Comparison of ENCODE assay signal across 28 cellular contexts in genomic region chr18:1357724-1358123, GRCh38.
A peak's percentile ranks its signal among the peaks of the same experiment; 100 is the strongest.
DNase-seq lines count a peak whose midpoint lies in the region; ATAC-seq, FAIRE-seq and TF ChIP-seq lines count a peak whose summit lies in the region.
"Had no signal": no experiment of that assay in that cellular context is flagged by ENCODE, and none has a peak within 500 bp of the region (broad histone marks: within the 10 kb centered on the region; RNA-seq: fewer than 3 reads in every experiment).

No MANE protein-coding gene starts in this region.

- H2BK120ac ChIP-seq in neuronal stem cell (ENCODE audit: low read depth, low read length), result no peak overlapping the region

- H3K27me3 ChIP-seq in K562 (ENCODE audit: control insufficient read depth in 2 of 2, insufficient read depth in 2 of 2, low read length in 2 of 2) (no peaks in the 10 kb centered on the region), neuronal stem cell (ENCODE audit: control insufficient read depth in 3 of 3, insufficient read depth in 3 of 3, low read depth in 1 of 3, low read length in 3 of 3) (no peaks in the 10 kb centered on the region), pancreas (no peaks in the 10 kb centered on the region), gastroesophageal sphincter (no peaks in the 10 kb centered on the region)
- H3K27me3 ChIP-seq: BE2C, BLaER1 had no signal

- CTCF ChIA-PET in K562 (lab: Yijun Ruan, JAX; ENCODE audit: low intra/inter-chr PET ratio), result no interaction called here

- POLR2A ChIA-PET in K562 (lab: Yijun Ruan, JAX), result interaction anchor here (0.7 kb wide), 1 partner anchor 36 kb away, joined by 3 read pairs; no protein-coding TSS in a partner anchor

- H3K36me3 ChIP-seq in K562 (ENCODE audit: control insufficient read depth, insufficient read depth, low read length), result peaks cover 47% of the 10 kb centered on the region
- no peaks in the 10 kb centered on the region for H3K36me3 ChIP-seq in neuronal stem cell (replicated peaks in 1 of 2; ENCODE audit: control insufficient read depth in 2 of 2, insufficient read depth in 2 of 2, low read length in 2 of 2)
- no peaks in the 10 kb centered on the region for H3K36me3 ChIP-seq in pancreas
- H3K36me3 ChIP-seq in gastroesophageal sphincter, result no peaks in the 10 kb centered on the region
- H3K36me3 ChIP-seq: BE2C, BLaER1 had no signal

- H3K79me2 ChIP-seq in K562 (ENCODE audit: control insufficient read depth, insufficient read depth, low read length), result no peaks in the 10 kb centered on the region

- intact Hi-C loops in Right ventricle myocardium inferior (cut with DNase I) (no loop called here), cardiac septum (cut with DNase I) (no loop called here), K562 (cut with micrococcal nuclease) (no loop called here), pancreas (cut with DNase I) (no loop called here)

- H4K20me1 ChIP-seq in K562 (replicated peaks; ENCODE audit: control insufficient read depth, insufficient read depth, low read length), result no peaks in the 10 kb centered on the region
- H4K20me1 ChIP-seq: BLaER1 had no signal

- H3K4me3 Mint-ChIP-seq in stimulated activated memory B cell treated with anti-CD40 and anti-IgM and Interleukin-4, amounts not matched to agents 10 μg/mL and 1 μg/mL and 100 μg/mL, for 72 hours, result no peak overlapping the region
- H3K4me3 Mint-ChIP-seq: CD14-positive monocyte; CD4-positive, alpha-beta memory T cell; CD4-positive, CD25-positive, alpha-beta regulatory T cell; CD8-positive, alpha-beta memory T cell had no signal

- H3K79me1 ChIP-seq in neuronal stem cell (ENCODE audit: low read depth, low read length), result no peaks in the 10 kb centered on the region

- TF ChIP-seq POLR2A in K562 (conservative IDR thresholded peaks at IDR 0.05), result no peak
- TF ChIP-seq POLR2A in gastroesophageal sphincter (IDR thresholded peaks at IDR 0.05), result no peak

- H4K91ac ChIP-seq in neuronal stem cell (ENCODE audit: low read depth, low read length, poor library complexity), result no peak overlapping the region

- H3K4ac ChIP-seq in neuronal stem cell (ENCODE audit: low read length), result no peak overlapping the region

- H2AK5ac ChIP-seq in neuronal stem cell (ENCODE audit: low read depth, low read length), result no peak overlapping the region

- H4K8ac ChIP-seq in neuronal stem cell (ENCODE audit: low read depth, low read length), result no peak overlapping the region

- TF ChIP-seq CTCF in K562 (IDR thresholded peaks at IDR 0.05 in 2 of 3, conservative IDR thresholded peaks at IDR 0.05 in 1 of 3; ENCODE audit: insufficient read depth in 2 of 3, low read depth in 1 of 3, low read length in 3 of 3), result no peak
- TF ChIP-seq CTCF in pancreas (IDR thresholded peaks at IDR 0.05), result no peak
- TF ChIP-seq CTCF in gastroesophageal sphincter (IDR thresholded peaks at IDR 0.05), result no peak

- no peak overlapping the region for H3K27ac Mint-ChIP-seq in stimulated activated memory B cell treated with anti-CD40 and anti-IgM and Interleukin-4, amounts not matched to agents 10 μg/mL and 1 μg/mL and 100 μg/mL, for 72 hours
- H3K27ac Mint-ChIP-seq: CD4-positive, alpha-beta memory T cell; CD4-positive, CD25-positive, alpha-beta regulatory T cell; CD8-positive, alpha-beta memory T cell had no signal

- H3K4me1 ChIP-seq in K562 (replicated peaks in 1 of 2; ENCODE audit: control insufficient read depth in 2 of 2, insufficient read depth in 2 of 2, low read length in 2 of 2) (no peaks in the 10 kb centered on the region), neuronal stem cell (ENCODE audit: control insufficient read depth in 2 of 2, insufficient read depth in 1 of 2, low read depth in 1 of 2, low read length in 2 of 2) (no peaks in the 10 kb centered on the region), pancreas (no peaks in the 10 kb centered on the region), gastroesophageal sphincter (no peaks in the 10 kb centered on the region)
- H3K4me1 ChIP-seq: BE2C, BLaER1 had no signal

- peaks cover 3% of the 10 kb centered on the region for H3K9me3 Mint-ChIP-seq in stimulated activated memory B cell treated with anti-CD40 and anti-IgM and Interleukin-4, amounts not matched to agents 10 μg/mL and 1 μg/mL and 100 μg/mL, for 72 hours

- H3K4me3 ChIP-seq in K562, result no peak overlapping the region
- H3K4me3 ChIP-seq in neuronal stem cell (ENCODE audit: low read length in 2 of 2), result peak overlapping the region in 1 of 2 donors; percentile 22
- no peak overlapping the region for H3K4me3 ChIP-seq in pancreas
- H3K4me3 ChIP-seq in gastroesophageal sphincter, result no peak overlapping the region
- H3K4me3 ChIP-seq: BLaER1, GM12878 had no signal

- H3K27me3 Mint-ChIP-seq in stimulated activated memory B cell treated with anti-CD40 and anti-IgM and Interleukin-4, amounts not matched to agents 10 μg/mL and 1 μg/mL and 100 μg/mL, for 72 hours, result no peaks in the 10 kb centered on the region
- H3K27me3 Mint-ChIP-seq: CD4-positive, alpha-beta memory T cell; CD4-positive, CD25-positive, alpha-beta regulatory T cell; CD8-positive, alpha-beta memory T cell had no signal

- peak; percentile 66 for DNase-seq in Right ventricle myocardium inferior (ENCODE audit: missing footprints)
- no peak for DNase-seq in cardiac septum (ENCODE audit: low spot score)
- no peak for DNase-seq in K562 (ENCODE audit: extremely low read depth in 1 of 4, low spot score in 3 of 4)
- DNase-seq in neuronal stem cell (ENCODE audit: low spot score), result no peak
- no peak for DNase-seq in NCI-H2196 treated with DMSO at 0.1 percent for 48 hours (lab: John Stamatoyannopoulos, UW; ENCODE audit: unreplicated experiment)
- no peak for DNase-seq in pancreas
- DNase-seq: 8988T; ACHN; BE2C; C1 segment of cervical spinal cord; CD4-positive, alpha-beta memory T cell; CD4-positive, CD25-positive, alpha-beta regulatory T cell; CD8-positive, alpha-beta memory T cell; COR-L47; DMS 273 treated with DMSO at 0.1 percent for 48 hours; DMS153; DMS79; DND-41; EL; GDM1 had no signal

- H3K4me2 ChIP-seq in K562 (ENCODE audit: insufficient read depth, low read length), result no peak overlapping the region
- H3K4me2 ChIP-seq in neuronal stem cell (ENCODE audit: insufficient read depth, low read length, poor library complexity, severe bottlenecking), result no peak overlapping the region
- H3K4me2 ChIP-seq: BLaER1 had no signal

- no peaks in the 10 kb centered on the region for H3K9me1 ChIP-seq in K562 (ENCODE audit: control insufficient read depth, insufficient read depth, low read length)

- H3K23ac ChIP-seq in neuronal stem cell (ENCODE audit: low read depth, low read length, poor library complexity), result no peak overlapping the region

- ATAC-seq in Right ventricle myocardium inferior (no peak), K562 (peak; percentile 27; the same call in 1 of the 3 replicates), pancreas (no peak), gastroesophageal sphincter (no peak)
- peak; percentile 58 for ATAC-seq in stimulated activated memory B cell treated with anti-CD40 and anti-IgM and Interleukin-4, amounts not matched to agents 10 μg/mL and 1 μg/mL and 100 μg/mL, for 72 hours
- ATAC-seq: GM12878 had no signal

- no peak for FAIRE-seq in K562 (lab: Jason Lieb, UNC)
- no peak for FAIRE-seq in pancreas (lab: Jason Lieb, UNC)
- FAIRE-seq: A204.1, GM12878, GM12892, GM18507 had no signal

- H2BK15ac ChIP-seq in neuronal stem cell (ENCODE audit: low read length), result no peak overlapping the region

- in situ Hi-C loops in K562 (cut with MboI), result no loop called here

- no peak overlapping the region for H2BK5ac ChIP-seq in neuronal stem cell (ENCODE audit: low read length)

- H3K36me3 Mint-ChIP-seq in stimulated activated memory B cell treated with anti-CD40 and anti-IgM and Interleukin-4, amounts not matched to agents 10 μg/mL and 1 μg/mL and 100 μg/mL, for 72 hours, result no peaks in the 10 kb centered on the region
- H3K36me3 Mint-ChIP-seq: CD14-positive monocyte; CD4-positive, alpha-beta memory T cell; CD4-positive, CD25-positive, alpha-beta regulatory T cell; CD8-positive, alpha-beta memory T cell had no signal

- H3K27ac ChIP-seq in K562 (ENCODE audit: extremely low read depth, low read depth, low read length), result no peak overlapping the region
- H3K27ac ChIP-seq in neuronal stem cell (replicated peaks; ENCODE audit: low read length), result no peak overlapping the region
- H3K27ac ChIP-seq in pancreas, result no peak overlapping the region
- no peak overlapping the region for H3K27ac ChIP-seq in gastroesophageal sphincter
- H3K27ac ChIP-seq: BLaER1 had no signal

- no peak overlapping the region for H3K14ac ChIP-seq in neuronal stem cell (ENCODE audit: low read length)

- TF ChIP-seq RAD21 in K562 (CRISPR knock-in tag; conservative IDR thresholded peaks at IDR 0.05 in 1 of 2, IDR thresholded peaks at IDR 0.05 in 1 of 2), result no peak

- no peaks in the 10 kb centered on the region for H3K4me1 Mint-ChIP-seq in stimulated activated memory B cell treated with anti-CD40 and anti-IgM and Interleukin-4, amounts not matched to agents 10 μg/mL and 1 μg/mL and 100 μg/mL, for 72 hours
- H3K4me1 Mint-ChIP-seq: CD14-positive monocyte; CD4-positive, alpha-beta memory T cell; CD4-positive, CD25-positive, alpha-beta regulatory T cell; CD8-positive, alpha-beta memory T cell had no signal

- H3K9me3 ChIP-seq in K562 (replicated peaks; ENCODE audit: control insufficient read depth, insufficient read depth, low read depth, low read length) (no peaks in the 10 kb centered on the region), neuronal stem cell (replicated peaks in 1 of 2; ENCODE audit: control insufficient read depth in 2 of 2, insufficient read depth in 1 of 2, low read depth in 1 of 2, low read length in 2 of 2) (no peaks in the 10 kb centered on the region), pancreas (no peaks in the 10 kb centered on the region), gastroesophageal sphincter (no peaks in the 10 kb centered on the region)
- H3K9me3 ChIP-seq: BE2C, BLaER1 had no signal

- TF ChIP-seq EP300 in K562 (IDR thresholded peaks at IDR 0.05; ENCODE audit: low read length) (no peak), gastroesophageal sphincter (IDR thresholded peaks at IDR 0.05) (no peak)

- peak overlapping the region; percentile 46 for H2BK12ac ChIP-seq in neuronal stem cell (ENCODE audit: low read length)

- no peak overlapping the region for H3K18ac ChIP-seq in neuronal stem cell (ENCODE audit: low read length)

- H3K9ac ChIP-seq in K562 (ENCODE audit: insufficient read depth in 1 of 2, low read depth in 2 of 2, low read length in 2 of 2), result no peak overlapping the region
- H3K9ac ChIP-seq in neuronal stem cell (ENCODE audit: low read depth, low read length, poor library complexity), result no peak overlapping the region
- H3K9ac ChIP-seq: BLaER1 had no signal

- no peak overlapping the region for H2AFZ ChIP-seq in K562 (ENCODE audit: low read depth, low read length)
- H2AFZ ChIP-seq in neuronal stem cell (ENCODE audit: low read length), result no peak overlapping the region

- no TSS peak for BruUV-seq in K562 (replicated peaks; lab: Mats Ljungman, UMichigan)

- 79% methylated on average over 2 of the region's 2 CpGs for WGBS in K562 (ENCODE audit: insufficient coverage, low coverage, missing lambda C conversion rate)
- WGBS in neuronal stem cell (ENCODE audit: extremely low coverage in 2 of 2, insufficient read length in 2 of 2, insufficient replicate concordance in 1 of 2), 2 donors, result no CpG with 5 or more reads among the region's 2 CpGs
- 69 to 77% methylated on average over 2 of the region's 2 CpGs for WGBS in pancreas, 2 donors
- 57 to 69% methylated on average over 1 to 2 of the region's 2 CpGs for WGBS in gastroesophageal sphincter (ENCODE audit: low coverage in 1 of 2), 2 donors

TF ChIP-seq in K562, 482 proteins besides CTCF, POLR2A, EP300 and RAD21 (continues in another document):
- no peak for TF ChIP-seq RCOR1 (IDR thresholded peaks at IDR 0.05; ENCODE audit: borderline replicate concordance in 1 of 2, low read depth in 2 of 2, low read length in 2 of 2)

Comparison
In these comparisons a context has a peak if more than half of its experiments do, and no peak if none do; other contexts are left out.
1. ATAC-seq: peak in K562 (single experiment) and stimulated activated memory B cell treated with anti-CD40 and anti-IgM and Interleukin-4, amounts not matched to agents 10 μg/mL and 1 μg/mL and 100 μg/mL, for 72 hours (single experiment); none in Right ventricle myocardium inferior (single experiment), pancreas (0 of 4) and gastroesophageal sphincter (single experiment).